In the genomic region with DNA sequence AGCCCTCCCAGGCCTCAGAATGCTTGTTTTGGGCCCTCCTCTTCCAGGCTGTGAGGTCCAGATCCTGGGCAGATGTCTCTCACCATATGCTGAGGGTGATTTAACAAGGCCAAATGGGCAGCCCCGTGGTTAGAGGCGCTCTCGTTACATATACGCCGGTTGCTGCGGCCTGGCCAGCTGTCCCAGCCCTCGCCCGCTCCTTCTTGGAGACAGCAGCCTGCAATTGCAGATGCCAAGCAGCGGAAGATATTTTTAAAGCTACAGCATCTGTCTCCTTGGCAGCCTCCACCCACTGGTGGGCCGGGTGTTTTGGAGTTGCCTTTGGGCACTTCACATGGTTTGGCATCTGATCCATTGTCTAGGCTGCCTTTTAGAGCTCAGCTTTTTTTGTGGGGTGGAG, we compare ENCODE assay signal across 11 cellular contexts.
A peak's percentile ranks its signal among the peaks of the same experiment; 100 is the strongest.
DNase-seq lines count a peak whose midpoint lies in the region; ATAC-seq and TF ChIP-seq lines count a peak whose summit lies in the region.
"Had no signal": no experiment of that assay in that cellular context is flagged by ENCODE, and none has a peak within 500 bp of the region (broad histone marks: within the 10 kb centered on the region; RNA-seq: fewer than 3 reads in every experiment).

No MANE protein-coding gene starts in this region.

- no peaks in the 10 kb centered on the region for H3K9me3 Mint-ChIP-seq in nephron progenitor cell
- H3K9me3 Mint-ChIP-seq in stimulated activated memory B cell treated with anti-CD40 and anti-IgM and Interleukin-4, amounts not matched to agents 10 μg/mL and 1 μg/mL and 100 μg/mL, for 72 hours = no peaks in the 10 kb centered on the region
- H3K9me3 Mint-ChIP-seq: type B pancreatic cell had no signal

- no peak overlapping the region for H3K4me3 ChIP-seq in A673 (ENCODE audit: low read depth, low read length, poor library complexity, severe bottlenecking)
- H3K4me3 ChIP-seq in fibroblast of mammary gland (ENCODE audit: control insufficient read depth, low read depth, low read length) = no peak overlapping the region

- peaks cover 22% of the 10 kb centered on the region for H3K4me1 ChIP-seq in A673 (ENCODE audit: insufficient read depth, low read length, poor library complexity, severe bottlenecking)

- H3K4me3 Mint-ChIP-seq in nephron progenitor cell = no peak overlapping the region
- no peak overlapping the region for H3K4me3 Mint-ChIP-seq in stimulated activated memory B cell treated with anti-CD40 and anti-IgM and Interleukin-4, amounts not matched to agents 10 μg/mL and 1 μg/mL and 100 μg/mL, for 72 hours
- H3K4me3 Mint-ChIP-seq: activated CD8-positive, alpha-beta memory T cell treated with anti-CD3 and anti-CD28 coated beads, Interleukin-2, amount 10 ng/mL, durations not matched to agents 7 days and 5 days; type B pancreatic cell had no signal

- no peak overlapping the region for H3K27ac ChIP-seq in A673 (ENCODE audit: low read depth, low read length, poor library complexity, severe bottlenecking)

- CTCF ChIA-PET in A673 (lab: Charles Lee) = interaction anchor here (1.1 kb wide), 1 partner anchor 685 kb away, joined by 3 read pairs; no protein-coding TSS in a partner anchor

- no peaks in the 10 kb centered on the region for H3K36me3 Mint-ChIP-seq in nephron progenitor cell (ENCODE audit: low read depth)
- no peaks in the 10 kb centered on the region for H3K36me3 Mint-ChIP-seq in stimulated activated memory B cell treated with anti-CD40 and anti-IgM and Interleukin-4, amounts not matched to agents 10 μg/mL and 1 μg/mL and 100 μg/mL, for 72 hours
- H3K36me3 Mint-ChIP-seq: activated CD8-positive, alpha-beta memory T cell treated with anti-CD3 and anti-CD28 coated beads, Interleukin-2, amount 10 ng/mL, durations not matched to agents 7 days and 5 days; type B pancreatic cell had no signal

- H3K27me3 ChIP-seq in A673 (replicated peaks; ENCODE audit: insufficient read depth, low read depth, low read length, poor library complexity) = no peaks in the 10 kb centered on the region

- H3K9me3 ChIP-seq in A673 (ENCODE audit: low read depth, low read length, poor library complexity, severe bottlenecking) = no peaks in the 10 kb centered on the region

- no TSS peak for BruUV-seq in A673 (replicated peaks; lab: Mats Ljungman, UMichigan)

- H3K4me1 Mint-ChIP-seq in nephron progenitor cell = peaks cover 10% of the 10 kb centered on the region
- H3K4me1 Mint-ChIP-seq in stimulated activated memory B cell treated with anti-CD40 and anti-IgM and Interleukin-4, amounts not matched to agents 10 μg/mL and 1 μg/mL and 100 μg/mL, for 72 hours = no peaks in the 10 kb centered on the region

- H3K27ac Mint-ChIP-seq in nephron progenitor cell = no peak overlapping the region
- no peak overlapping the region for H3K27ac Mint-ChIP-seq in stimulated activated memory B cell treated with anti-CD40 and anti-IgM and Interleukin-4, amounts not matched to agents 10 μg/mL and 1 μg/mL and 100 μg/mL, for 72 hours
- H3K27ac Mint-ChIP-seq: activated CD8-positive, alpha-beta memory T cell treated with anti-CD3 and anti-CD28 coated beads, Interleukin-2, amount 10 ng/mL, durations not matched to agents 7 days and 5 days; type B pancreatic cell had no signal

- intact Hi-C loops in A673 (cut with micrococcal nuclease; ENCODE audit: unreplicated experiment) = no loop called here
- intact Hi-C loops in left colon (cut with DNase I, micrococcal nuclease) = no loop called here

- H3K36me3 ChIP-seq in A673 (ENCODE audit: insufficient read depth, low read length, poor library complexity, severe bottlenecking) = no peaks in the 10 kb centered on the region

- TF ChIP-seq CTCF in A673 (conservative IDR thresholded peaks at IDR 0.05; ENCODE audit: low read depth, low read length) (no peak), fibroblast of mammary gland (conservative IDR thresholded peaks at IDR 0.05; ENCODE audit: control insufficient read depth, insufficient read depth, low read depth, low read length) (no peak), nephron progenitor cell (IDR thresholded peaks at IDR 0.05) (no peak)

- peaks cover 4% of the 10 kb centered on the region for H3K27me3 Mint-ChIP-seq in nephron progenitor cell (ENCODE audit: low read depth, poor library complexity)
- H3K27me3 Mint-ChIP-seq in stimulated activated memory B cell treated with anti-CD40 and anti-IgM and Interleukin-4, amounts not matched to agents 10 μg/mL and 1 μg/mL and 100 μg/mL, for 72 hours = no peaks in the 10 kb centered on the region
- H3K27me3 Mint-ChIP-seq: type B pancreatic cell had no signal

- POLR2A ChIA-PET in A673 (lab: Charles Lee; ENCODE audit: low non-redundant PET) = no interaction called here

- no peak for ATAC-seq in left colon
- ATAC-seq in GM19328 (IDR thresholded peaks at IDR 0.05; ENCODE audit: unreplicated experiment) = no peak
- no peak for ATAC-seq in stimulated activated memory B cell treated with anti-CD40 and anti-IgM and Interleukin-4, amounts not matched to agents 10 μg/mL and 1 μg/mL and 100 μg/mL, for 72 hours
- ATAC-seq: activated CD8-positive, alpha-beta memory T cell treated with anti-CD3 and anti-CD28 coated beads, Interleukin-2, amount 10 ng/mL, durations not matched to agents 7 days and 5 days had no signal

- DNase-seq in A673 (ENCODE audit: low spot score) (peak; percentile 33), NCI-H2171 (lab: John Stamatoyannopoulos, UW) (peak; percentile 94), fibroblast of mammary gland (ENCODE audit: low read depth) (peak; percentile 36), nephron progenitor cell (peak; percentile 17), left colon (no peak), OCI-M2 (lab: John Stamatoyannopoulos, UW; ENCODE audit: unreplicated experiment) (no peak)
- DNase-seq: activated CD8-positive, alpha-beta memory T cell treated with anti-CD3 and anti-CD28 coated beads, Interleukin-2, amount 10 ng/mL, durations not matched to agents 7 days and 5 days; NCI-H2029 treated with DMSO at 0.1 percent for 48 hours had no signal

Comparison
In these comparisons a context has a peak if more than half of its experiments do, and no peak if none do; other contexts are left out.
1. DNase-seq: peak in A673 (single experiment), NCI-H2171 (single experiment), fibroblast of mammary gland (single experiment) and nephron progenitor cell (single experiment); none in left colon (0 of 2) and OCI-M2 (single experiment).